Comparison of ENCODE assay signal across 31 cellular contexts in genomic region chrX:55041514-55041913, GRCh38. TPM values are rescaled to one million over a fixed set of nuclear protein-coding genes. Genes with fewer than 3 reads are reported as not detected.
"Had no signal": no experiment of that assay in that cellular context is flagged by ENCODE, and none has a peak within 500 bp of the region (broad histone marks: within the 10 kb centered on the region; RNA-seq: fewer than 3 reads in every experiment).

No MANE protein-coding gene starts in this region.

- H3K4me3 ChIP-seq: stomach, suprapubic skin, testis, thoracic aorta, thyroid gland, tibial artery, tibial nerve, transverse colon, upper lobe of left lung, upper lobe of right lung, uterus, vagina had no signal

- H3K36me3 ChIP-seq: stomach, suprapubic skin, thoracic aorta, thyroid gland, tibial artery, tibial nerve, transverse colon, upper lobe of left lung, upper lobe of right lung, uterus, vagina had no signal

- H3K27ac ChIP-seq: stomach, suprapubic skin, testis, thoracic aorta, thyroid gland, tibial artery, tibial nerve, transverse colon, upper lobe of left lung, upper lobe of right lung, uterus, vagina had no signal

- H3K27me3 ChIP-seq: stomach, suprapubic skin, testis, thyroid gland, tibial artery, tibial nerve, transverse colon, upper lobe of left lung, upper lobe of right lung, uterus, vagina had no signal

- ATAC-seq: stimulated activated effector memory CD8-positive, alpha-beta T cell treated with anti-CD3 and anti-CD28 coated beads, Interleukin-12 subunit alpha, Interleukin-12 subunit beta, amount 100 ng/mL, for 72 hours; stimulated activated memory B cell treated with anti-CD40 and anti-IgM and Interleukin-4, amounts not matched to agents 10 μg/mL and 1 μg/mL and 100 μg/mL, for 72 hours; stimulated activated naive B cell treated with anti-CD40 and anti-IgM and Interleukin-4, amounts not matched to agents 10 μg/mL and 1 μg/mL and 100 μg/mL, for 72 hours; stimulated activated naive CD8-positive, alpha-beta T cell treated with anti-CD3 and anti-CD28 coated beads, Interleukin-15, amount 100 ng/mL, for 72 hours; stimulated activated naive CD8-positive, alpha-beta T cell treated with anti-CD3 and anti-CD28 coated beads, Interleukin-15, Interleukin-2, amounts not matched to agents 100 U/mL and 50 U/mL, for 24 hours; upper lobe of right lung had no signal

- FAIRE-seq: urothelium cell line had no signal

- DNase-seq: stimulated activated CD4-positive, alpha-beta T cell treated with anti-CD3 and anti-CD28 coated beads, Interleukin-2, amount 100 ng/mL, for 48 hours; stimulated activated CD4-positive, alpha-beta T cell treated with anti-CD3 and anti-CD28 coated beads, Interleukin-4, amount 100 ng/mL, for 1 hour; stimulated activated CD4-positive, alpha-beta T cell treated with anti-CD3 and anti-CD28 coated beads, Interleukin-4, amount 100 ng/mL, for 24 hours; stimulated activated CD4-positive, alpha-beta T cell treated with anti-CD3 and anti-CD28 coated beads, Interleukin-4, amount 100 ng/mL, for 4 hours; stimulated activated CD8-positive, alpha-beta memory T cell treated with anti-CD3 and anti-CD28 coated beads, Interleukin-4, amount 100 ng/mL, for 48 hours; stimulated activated naive B cell treated with anti-CD40 and anti-IgM and Interleukin-4, amounts not matched to agents 10 μg/mL and 1 μg/mL and 100 μg/mL, for 72 hours; stimulated activated naive CD4-positive, alpha-beta T cell; stimulated activated naive CD4-positive, alpha-beta T cell treated with Interleukin-2 at 50 U/mL for 16 hours; stimulated activated naive CD8-positive, alpha-beta T cell treated with anti-CD3 and anti-CD28 coated beads, Interleukin-15, amount 100 ng/mL, for 72 hours; stimulated activated naive CD8-positive, alpha-beta T cell treated with anti-CD3 and anti-CD28 coated beads, Interleukin-15, Interleukin-2, amounts not matched to agents 100 U/mL and 50 U/mL, for 24 hours; stomach; substantia nigra; testis; thyroid gland; tibial artery; transverse colon; trophoblast cell; upper lobe of right lung; uterus had no signal

- H3K9me3 ChIP-seq: suprapubic skin, testis, thoracic aorta, thyroid gland, tibial artery, tibial nerve, transverse colon, upper lobe of left lung, upper lobe of right lung, uterus, vagina had no signal

- H3K4me1 ChIP-seq: stomach, suprapubic skin, testis, thyroid gland, tibial nerve, transverse colon, upper lobe of left lung, upper lobe of right lung, uterus, vagina had no signal

RNA-seq across cellular contexts. Expression of gene ALAS2, which starts 10.7 kb away (rescaled TPM):
- total RNA-seq: suprapubic skin, thyroid gland, transverse colon had no signal
- polyA plus RNA-seq: stomach, urinary bladder had no signal

RNA-seq across cellular contexts. Expression of gene PAGE2B, which starts 33.3 kb away (rescaled TPM):
- total RNA-seq: stomach, subcutaneous adipose tissue, suprapubic skin, temporal lobe, thoracic aorta, thyroid gland, tibial nerve, upper lobe of left lung, upper lobe of right lung, ureter, urinary bladder, uterus, vagina had no signal
- polyA plus RNA-seq: urinary bladder had no signal

RNA-seq across cellular contexts. Expression of gene PAGE2, which starts 47.3 kb away (rescaled TPM):
- total RNA-seq: stomach, subcutaneous adipose tissue, suprapubic skin, temporal lobe, thoracic aorta, thyroid gland, tibial nerve, transverse colon, upper lobe of left lung, upper lobe of right lung, ureter, urinary bladder, uterus, vagina had no signal
- polyA plus RNA-seq: stomach, urinary bladder had no signal

RNA-seq across cellular contexts. Expression of gene PFKFB1, which starts 47.5 kb away (rescaled TPM):
- total RNA-seq: thoracic aorta, upper lobe of right lung, uterus, vagina had no signal
